8 cellular contexts compared by ENCODE assay signal in genomic region chr1:203267347-203267846, GRCh38. TPM values are rescaled to one million over a fixed set of nuclear protein-coding genes. Genes with fewer than 3 reads are reported as not detected.
DNase-seq lines count a peak whose midpoint lies in the region; ATAC-seq and TF ChIP-seq lines count a peak whose summit lies in the region.

No MANE protein-coding gene starts in this region.

- H3K27me3 ChIP-seq in PC-3 (ENCODE audit: low read length) (peaks cover 16% of the 10 kb centered on the region; the same call in 1 of the 2 replicates), mucosa of rectum (ENCODE audit: control insufficient read depth in 2 of 2, insufficient read depth in 2 of 2, low read length in 2 of 2) (peaks cover 0 to 4% of the 10 kb centered on the region in 2 donors)

- peak overlapping the region; percentile 71 for H3K4me3 ChIP-seq in PC-3 (ENCODE audit: low read length)
- peak overlapping the region; percentile 70 to 90 for H3K4me3 ChIP-seq in mucosa of rectum (ENCODE audit: low read length in 2 of 2)

- peaks cover 7% of the 10 kb centered on the region; the same call in 1 of the 2 replicates for H3K4me1 ChIP-seq in PC-3 (ENCODE audit: insufficient read depth, low read length)
- H3K4me1 ChIP-seq in mucosa of rectum (ENCODE audit: control insufficient read depth in 2 of 2, insufficient read depth in 2 of 2, low read length in 2 of 2): peaks cover 6 to 13% of the 10 kb centered on the region in 2 donors

- H3K4me2 ChIP-seq in PC-3 (ENCODE audit: low read length): peak overlapping the region; percentile 81

- H3K27me3 Mint-ChIP-seq in activated T-cell treated with anti-CD3 and anti-CD28 coated beads, Interleukin-2, amount 50 U/mL, for 24 hours: no peaks in the 10 kb centered on the region

- no peaks in the 10 kb centered on the region for H3K9me3 ChIP-seq in PC-3 (ENCODE audit: low read length)
- no peaks in the 10 kb centered on the region for H3K9me3 ChIP-seq in mucosa of rectum (ENCODE audit: control insufficient read depth in 2 of 2, low read length in 2 of 2)

- H3K36me3 Mint-ChIP-seq in activated T-cell treated with anti-CD3 and anti-CD28 coated beads, Interleukin-2, amount 50 U/mL, for 24 hours (ENCODE audit: low read depth): no peaks in the 10 kb centered on the region

- H4K20me1 ChIP-seq in PC-3 (ENCODE audit: low read length): no peaks in the 10 kb centered on the region

- ATAC-seq in GM18517 (IDR thresholded peaks at IDR 0.05; ENCODE audit: unreplicated experiment) (peak; percentile 50), PC-3 (peak; percentile 79), esophagus mucosa (peak; percentile 67)

- H3K4me1 Mint-ChIP-seq in activated T-cell treated with anti-CD3 and anti-CD28 coated beads, Interleukin-2, amount 50 U/mL, for 24 hours (ENCODE audit: low read depth): peaks cover 20% of the 10 kb centered on the region

- DNase-seq in KBM-7 (peak; percentile 94), PC-3 (peak; percentile 98)
- peak; percentile 85 for DNase-seq in activated T-cell treated with anti-CD3 and anti-CD28 coated beads, Interleukin-2, amount 50 U/mL, for 24 hours
- peak; percentile 62 to 75 for DNase-seq in stimulated activated CD8-positive, alpha-beta memory T cell treated with anti-CD3 and anti-CD28 coated beads, Interleukin-7, amount 100 ng/mL, for 1 hour (ENCODE audit: low read depth in 2 of 2)

- in situ Hi-C loops in KBM-7 (cut with MboI; ENCODE audit: low pct_unique_long_range_greater_than_20kb, low sequenced_read_pairs): no loop called here

- intact Hi-C loops in PC-3 (cut with micrococcal nuclease): loop anchor here (2.0 to 5.0 kb wide), 3 partner anchors 150 to 229 kb away; no protein-coding TSS in a partner anchor

- BruUV-seq in PC-3 (replicated peaks; lab: Mats Ljungman, UMichigan): no TSS peak

- H3K9ac ChIP-seq in PC-3 (ENCODE audit: low read length): peak overlapping the region; percentile 13; the same call in 1 of the 2 replicates
- H3K9ac ChIP-seq in mucosa of rectum (ENCODE audit: low read depth in 1 of 2, low read length in 2 of 2): peak overlapping the region; percentile 65 to 86

- no peaks in the 10 kb centered on the region for H3F3A ChIP-seq in PC-3 (ENCODE audit: low read length, unreplicated experiment)

- H3K27ac ChIP-seq in 22Rv1 (no peak overlapping the region), PC-3 (ENCODE audit: low read length) (no peak overlapping the region), mucosa of rectum (ENCODE audit: low read depth in 2 of 2, low read length in 2 of 2) (peak overlapping the region; percentile 56 to 75)

- CTCF ChIA-PET in PC-3 (lab: Charles Lee): interaction anchor here (0.5 to 1.4 kb wide), 16 partner anchors 14 to 519 kb away, joined by 3 to 10 read pairs (median 4); no protein-coding TSS in a partner anchor

- no peaks in the 10 kb centered on the region for H3K9me2 ChIP-seq in PC-3 (replicated peaks; ENCODE audit: low read length)

- TF ChIP-seq CTCF in 22Rv1 (IDR thresholded peaks at IDR 0.05): peak; percentile 99
- peak; percentile 96 for TF ChIP-seq CTCF in PC-3 (conservative IDR thresholded peaks at IDR 0.05; ENCODE audit: low read depth, low read length)

- H3K27ac Mint-ChIP-seq in activated T-cell treated with anti-CD3 and anti-CD28 coated beads, Interleukin-2, amount 50 U/mL, for 24 hours: peak overlapping the region; percentile 93

- H3K9me3 Mint-ChIP-seq in activated T-cell treated with anti-CD3 and anti-CD28 coated beads, Interleukin-2, amount 50 U/mL, for 24 hours: no peaks in the 10 kb centered on the region

- H3K79me2 ChIP-seq in PC-3 (ENCODE audit: low read length): no peaks in the 10 kb centered on the region

- no peaks in the 10 kb centered on the region for H3K36me3 ChIP-seq in PC-3 (ENCODE audit: low read depth, low read length)
- no peaks in the 10 kb centered on the region for H3K36me3 ChIP-seq in mucosa of rectum (ENCODE audit: control insufficient read depth in 2 of 2, insufficient read depth in 2 of 2, low read length in 2 of 2)

- POLR2A ChIA-PET in PC-3 (lab: Charles Lee; ENCODE audit: unreplicated experiment): interaction anchor here (0.6 kb wide), 2 partner anchors 53 to 849 kb away, joined by 3 read pairs; no protein-coding TSS in a partner anchor

- H2AFZ ChIP-seq in PC-3 (ENCODE audit: low read length): peak overlapping the region; percentile 92

- H3K4me3 Mint-ChIP-seq in activated T-cell treated with anti-CD3 and anti-CD28 coated beads, Interleukin-2, amount 50 U/mL, for 24 hours: peak overlapping the region; percentile 84

RNA-seq across cellular contexts. Expression of gene BTG2, which starts 37.9 kb away (rescaled TPM):
- total RNA-seq in PC-3 (2014; rRNA removed) (2.2 and 2.4 TPM in 2 replicates), esophagus mucosa (22.6 TPM)

RNA-seq across cellular contexts. Expression of gene CHIT1, which starts 37.9 kb away (rescaled TPM):
- total RNA-seq in PC-3 (2014; rRNA removed): 0.06 TPM in 1 of 2 replicates, not detected in the other
- 0.20 TPM for total RNA-seq in esophagus mucosa

Comparison
In these comparisons a context has a peak if more than half of its experiments do, and no peak if none do; other contexts are left out.
1. H3K27ac ChIP-seq: peak in mucosa of rectum (2 of 2); none in 22Rv1 (single experiment) and PC-3 (single experiment).
2. Peak in every context shown above with its lines, with median percentiles within 50 percentile points of each other: ATAC-seq and DNase-seq.